ENCODE assay signal across 8 cellular contexts in genomic region chr13:77918391-77919261, GRCh38. TPM values are rescaled to one million over a fixed set of nuclear protein-coding genes. Genes with fewer than 3 reads are reported as not detected.
DNase-seq lines count a peak whose midpoint lies in the region; ATAC-seq and TF ChIP-seq lines count a peak whose summit lies in the region.

Gene EDNRB, minus strand, starts transcription at chr13:77918831. Its CDS starts 258 bp downstream, at chr13:77918573.

- H3K4me1 ChIP-seq in mucosa of stomach (ENCODE audit: control insufficient read depth, insufficient read depth, low read length) (peaks cover 6% of the 10 kb centered on the region), uterus (no peaks in the 10 kb centered on the region)

- H3K9me3 ChIP-seq in mucosa of stomach (ENCODE audit: control insufficient read depth, low read length) (no peaks in the 10 kb centered on the region), uterus (no peaks in the 10 kb centered on the region)

- H3K4me3 ChIP-seq in fibroblast of mammary gland (ENCODE audit: control insufficient read depth, low read depth, low read length), result peak within 1 kb of the TSS; percentile 62
- H3K4me3 ChIP-seq in mucosa of stomach (ENCODE audit: low read length), result peak within 1 kb of the TSS; percentile 49
- H3K4me3 ChIP-seq in uterus, result peak within 1 kb of the TSS; percentile 38 to 39

- peak within 1 kb of the TSS; percentile 33 for H3K9ac ChIP-seq in mucosa of stomach (ENCODE audit: low read length)

- peak in 1 of 2 donors; percentile 35 for TF ChIP-seq POLR2A in uterus (IDR thresholded peaks at IDR 0.05)

- TF ChIP-seq CTCF in fibroblast of mammary gland (conservative IDR thresholded peaks at IDR 0.05; ENCODE audit: control insufficient read depth, insufficient read depth, low read depth, low read length), result peak; percentile 7
- peak in 1 of 4 experiments; percentile 5 for TF ChIP-seq CTCF in uterus (IDR thresholded peaks at IDR 0.05)

- no peak for ATAC-seq in GM21737 (IDR thresholded peaks at IDR 0.05; ENCODE audit: unreplicated experiment)

- in situ Hi-C loops in SK-MEL-5 (cut with HindIII; ENCODE audit: low pct_unique_long_range_greater_than_20kb, low sequenced_read_pairs), result no loop called here

- intact Hi-C loops in uterus (cut with DNase I; ENCODE audit: low total_unique reads), result no loop called here

- H3K27me3 ChIP-seq in mucosa of stomach (ENCODE audit: control insufficient read depth, insufficient read depth, low read length) (peaks cover 39% of the 10 kb centered on the region), uterus (no peaks in the 10 kb centered on the region)

- peak; percentile 51 for DNase-seq in activated CD8-positive, alpha-beta memory T cell treated with anti-CD3 and anti-CD28 coated beads, Interleukin-2, amount 50 U/mL, for 48 hours
- no peak for DNase-seq in activated CD8-positive, alpha-beta memory T cell treated with anti-CD3 and anti-CD28 coated beads, Interleukin-2, amount 50 U/mL, for 4 hours
- DNase-seq in SK-MEL-5 (ENCODE audit: low read depth, low spot score) (peak; percentile 92), fibroblast of mammary gland (ENCODE audit: low read depth) (peak; percentile 43), uterus (peak; percentile 23 to 35)
- no peak for DNase-seq in stimulated activated CD4-positive, alpha-beta T cell treated with anti-CD3 and anti-CD28 coated beads, Interleukin-4, amount 100 ng/mL, for 4 hours

- no peaks in the 10 kb centered on the region for H3K36me3 ChIP-seq in mucosa of stomach (ENCODE audit: control insufficient read depth, insufficient read depth, low read length)
- no peaks in the 10 kb centered on the region for H3K36me3 ChIP-seq in uterus

- peak within 1 kb of the TSS; percentile 70 to 71 for H3K27ac ChIP-seq in uterus

RNA-seq across cellular contexts. Expression of gene EDNRB, which starts in this region (rescaled TPM):
- 491 and 498 TPM in 2 replicates for total RNA-seq in SK-MEL-5 (2014; rRNA removed; shearing (Covaris generic))
- polyA plus RNA-seq in SK-MEL-5 (2015; cell fraction: cytosol; rRNA removed), result 201 and 237 TPM in 2 replicates
- 212 and 218 TPM in 2 replicates for polyA plus RNA-seq in SK-MEL-5 (2015; cell fraction: nucleus; rRNA removed)
- total RNA-seq in uterus, result 10 to 100 TPM; 14.9 to 63.5 (median 37.8) TPM

Comparison
In these comparisons a context has a peak if more than half of its experiments do, and no peak if none do; other contexts are left out.
1. DNase-seq: peak in activated CD8-positive, alpha-beta memory T cell treated with anti-CD3 and anti-CD28 coated beads, Interleukin-2, amount 50 U/mL, for 48 hours (single experiment), SK-MEL-5 (single experiment), fibroblast of mammary gland (single experiment) and uterus (2 of 2); none in activated CD8-positive, alpha-beta memory T cell treated with anti-CD3 and anti-CD28 coated beads, Interleukin-2, amount 50 U/mL, for 4 hours (single experiment) and stimulated activated CD4-positive, alpha-beta T cell treated with anti-CD3 and anti-CD28 coated beads, Interleukin-4, amount 100 ng/mL, for 4 hours (0 of 2).
2. Peak in every context shown above with its lines, with median percentiles within 50 percentile points of each other: H3K4me3 ChIP-seq.